1 cellular context compared by ENCODE assay signal in the genomic region with DNA sequence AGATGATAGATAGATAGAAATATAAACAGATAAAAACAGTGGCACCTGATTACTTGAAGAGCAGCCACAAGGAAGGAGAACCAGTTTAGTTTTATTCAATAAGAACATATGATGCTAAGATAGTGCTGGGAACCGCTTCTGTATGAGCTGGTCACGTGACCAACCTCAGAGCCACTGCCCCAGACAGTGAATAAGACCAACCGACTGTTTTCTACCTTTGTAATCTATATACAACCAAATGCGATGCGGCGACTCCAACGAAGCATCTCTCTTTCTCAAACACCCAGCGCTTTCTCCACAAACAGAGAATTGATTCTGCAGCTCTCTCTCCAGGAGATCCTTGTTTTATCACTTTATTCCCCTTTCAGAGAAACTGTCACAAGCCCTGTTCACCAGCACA.
TF ChIP-seq lines count a peak whose summit lies in the region.

No MANE protein-coding gene starts in this region.

TF ChIP-seq in SK-N-SH treated with all-trans-retinoic acid at 6 μM for 48 hours, 23 proteins besides CTCF, POLR2A, EP300 and RAD21 (continued from another document):
- TF ChIP-seq, protein P1, sequence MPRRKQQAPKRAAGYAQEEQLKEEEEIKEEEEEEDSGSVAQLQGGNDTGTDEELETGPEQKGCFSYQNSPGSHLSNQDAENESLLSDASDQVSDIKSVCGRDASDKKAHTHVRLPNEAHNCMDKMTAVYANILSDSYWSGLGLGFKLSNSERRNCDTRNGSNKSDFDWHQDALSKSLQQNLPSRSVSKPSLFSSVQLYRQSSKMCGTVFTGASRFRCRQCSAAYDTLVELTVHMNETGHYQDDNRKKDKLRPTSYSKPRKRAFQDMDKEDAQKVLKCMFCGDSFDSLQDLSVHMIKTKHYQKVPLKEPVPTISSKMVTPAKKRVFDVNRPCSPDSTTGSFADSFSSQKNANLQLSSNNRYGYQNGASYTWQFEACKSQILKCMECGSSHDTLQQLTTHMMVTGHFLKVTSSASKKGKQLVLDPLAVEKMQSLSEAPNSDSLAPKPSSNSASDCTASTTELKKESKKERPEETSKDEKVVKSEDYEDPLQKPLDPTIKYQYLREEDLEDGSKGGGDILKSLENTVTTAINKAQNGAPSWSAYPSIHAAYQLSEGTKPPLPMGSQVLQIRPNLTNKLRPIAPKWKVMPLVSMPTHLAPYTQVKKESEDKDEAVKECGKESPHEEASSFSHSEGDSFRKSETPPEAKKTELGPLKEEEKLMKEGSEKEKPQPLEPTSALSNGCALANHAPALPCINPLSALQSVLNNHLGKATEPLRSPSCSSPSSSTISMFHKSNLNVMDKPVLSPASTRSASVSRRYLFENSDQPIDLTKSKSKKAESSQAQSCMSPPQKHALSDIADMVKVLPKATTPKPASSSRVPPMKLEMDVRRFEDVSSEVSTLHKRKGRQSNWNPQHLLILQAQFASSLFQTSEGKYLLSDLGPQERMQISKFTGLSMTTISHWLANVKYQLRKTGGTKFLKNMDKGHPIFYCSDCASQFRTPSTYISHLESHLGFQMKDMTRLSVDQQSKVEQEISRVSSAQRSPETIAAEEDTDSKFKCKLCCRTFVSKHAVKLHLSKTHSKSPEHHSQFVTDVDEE (CRISPR knock-in tag; IDR thresholded peaks at IDR 0.05), result no peak
- TF ChIP-seq, protein P2, sequence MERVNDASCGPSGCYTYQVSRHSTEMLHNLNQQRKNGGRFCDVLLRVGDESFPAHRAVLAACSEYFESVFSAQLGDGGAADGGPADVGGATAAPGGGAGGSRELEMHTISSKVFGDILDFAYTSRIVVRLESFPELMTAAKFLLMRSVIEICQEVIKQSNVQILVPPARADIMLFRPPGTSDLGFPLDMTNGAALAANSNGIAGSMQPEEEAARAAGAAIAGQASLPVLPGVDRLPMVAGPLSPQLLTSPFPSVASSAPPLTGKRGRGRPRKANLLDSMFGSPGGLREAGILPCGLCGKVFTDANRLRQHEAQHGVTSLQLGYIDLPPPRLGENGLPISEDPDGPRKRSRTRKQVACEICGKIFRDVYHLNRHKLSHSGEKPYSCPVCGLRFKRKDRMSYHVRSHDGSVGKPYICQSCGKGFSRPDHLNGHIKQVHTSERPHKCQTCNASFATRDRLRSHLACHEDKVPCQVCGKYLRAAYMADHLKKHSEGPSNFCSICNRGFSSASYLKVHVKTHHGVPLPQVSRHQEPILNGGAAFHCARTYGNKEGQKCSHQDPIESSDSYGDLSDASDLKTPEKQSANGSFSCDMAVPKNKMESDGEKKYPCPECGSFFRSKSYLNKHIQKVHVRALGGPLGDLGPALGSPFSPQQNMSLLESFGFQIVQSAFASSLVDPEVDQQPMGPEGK (CRISPR knock-in tag; IDR thresholded peaks at IDR 0.05; ENCODE audit: borderline replicate concordance), result no peak
- TF ChIP-seq BACH2 (CRISPR knock-in tag; IDR thresholded peaks at IDR 0.05; ENCODE audit: borderline replicate concordance), result no peak
